Comparison of ENCODE assay signal across 22 cellular contexts in the genomic region with DNA sequence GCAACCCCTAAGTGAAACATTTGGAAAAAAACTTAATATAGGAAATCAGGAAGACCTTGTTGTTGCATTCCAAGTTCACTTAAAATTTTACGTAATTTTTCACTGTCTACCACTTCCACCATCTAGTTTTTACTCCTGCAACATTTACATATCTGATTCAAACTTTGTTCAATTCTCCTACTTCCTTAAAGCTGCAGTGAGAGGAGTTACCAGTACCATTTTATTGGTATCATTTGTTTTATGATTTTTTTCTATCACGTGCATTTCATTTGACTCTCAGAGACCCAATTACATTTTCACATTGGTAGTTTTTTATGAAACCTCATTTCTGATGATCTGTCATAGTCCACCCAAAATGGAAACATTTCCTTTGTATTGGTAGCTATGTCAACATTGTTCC.
"Had no signal": no experiment of that assay in that cellular context is flagged by ENCODE, and none has a peak within 500 bp of the region (broad histone marks: within the 10 kb centered on the region; RNA-seq: fewer than 3 reads in every experiment).

No MANE protein-coding gene starts in this region.

- ATAC-seq: stimulated activated effector memory CD8-positive, alpha-beta T cell treated with anti-CD3 and anti-CD28 coated beads, Interleukin-12 subunit alpha, Interleukin-12 subunit beta, amount 100 ng/mL, for 72 hours; stimulated activated memory B cell treated with anti-CD40 and anti-IgM and Interleukin-4, amounts not matched to agents 10 μg/mL and 1 μg/mL and 100 μg/mL, for 72 hours; stimulated activated naive B cell treated with anti-CD40 and anti-IgM and Interleukin-4, amounts not matched to agents 10 μg/mL and 1 μg/mL and 100 μg/mL, for 72 hours; stimulated activated naive CD8-positive, alpha-beta T cell treated with anti-CD3 and anti-CD28 coated beads, Interleukin-15, amount 100 ng/mL, for 72 hours; stimulated activated naive CD8-positive, alpha-beta T cell treated with anti-CD3 and anti-CD28 coated beads, Interleukin-15, Interleukin-2, amounts not matched to agents 100 U/mL and 50 U/mL, for 24 hours; upper lobe of right lung had no signal

- DNase-seq: stimulated activated CD4-positive, alpha-beta T cell treated with anti-CD3 and anti-CD28 coated beads, Interleukin-2, amount 100 ng/mL, for 48 hours; stimulated activated CD4-positive, alpha-beta T cell treated with anti-CD3 and anti-CD28 coated beads, Interleukin-4, amount 100 ng/mL, for 1 hour; stimulated activated CD4-positive, alpha-beta T cell treated with anti-CD3 and anti-CD28 coated beads, Interleukin-4, amount 100 ng/mL, for 24 hours; stimulated activated CD4-positive, alpha-beta T cell treated with anti-CD3 and anti-CD28 coated beads, Interleukin-4, amount 100 ng/mL, for 4 hours; stimulated activated CD8-positive, alpha-beta memory T cell treated with anti-CD3 and anti-CD28 coated beads, Interleukin-4, amount 100 ng/mL, for 48 hours; stimulated activated naive B cell treated with anti-CD40 and anti-IgM and Interleukin-4, amounts not matched to agents 10 μg/mL and 1 μg/mL and 100 μg/mL, for 72 hours; stimulated activated naive CD4-positive, alpha-beta T cell; stimulated activated naive CD4-positive, alpha-beta T cell treated with Interleukin-2 at 50 U/mL for 16 hours; stimulated activated naive CD8-positive, alpha-beta T cell treated with anti-CD3 and anti-CD28 coated beads, Interleukin-15, amount 100 ng/mL, for 72 hours; stimulated activated naive CD8-positive, alpha-beta T cell treated with anti-CD3 and anti-CD28 coated beads, Interleukin-15, Interleukin-2, amounts not matched to agents 100 U/mL and 50 U/mL, for 24 hours; stomach; substantia nigra; testis; thyroid gland; tibial artery; transverse colon; trophoblast cell; upper lobe of left lung; upper lobe of right lung; uterus had no signal
